ENCODE assay signal across 7 cellular contexts in the genomic region with DNA sequence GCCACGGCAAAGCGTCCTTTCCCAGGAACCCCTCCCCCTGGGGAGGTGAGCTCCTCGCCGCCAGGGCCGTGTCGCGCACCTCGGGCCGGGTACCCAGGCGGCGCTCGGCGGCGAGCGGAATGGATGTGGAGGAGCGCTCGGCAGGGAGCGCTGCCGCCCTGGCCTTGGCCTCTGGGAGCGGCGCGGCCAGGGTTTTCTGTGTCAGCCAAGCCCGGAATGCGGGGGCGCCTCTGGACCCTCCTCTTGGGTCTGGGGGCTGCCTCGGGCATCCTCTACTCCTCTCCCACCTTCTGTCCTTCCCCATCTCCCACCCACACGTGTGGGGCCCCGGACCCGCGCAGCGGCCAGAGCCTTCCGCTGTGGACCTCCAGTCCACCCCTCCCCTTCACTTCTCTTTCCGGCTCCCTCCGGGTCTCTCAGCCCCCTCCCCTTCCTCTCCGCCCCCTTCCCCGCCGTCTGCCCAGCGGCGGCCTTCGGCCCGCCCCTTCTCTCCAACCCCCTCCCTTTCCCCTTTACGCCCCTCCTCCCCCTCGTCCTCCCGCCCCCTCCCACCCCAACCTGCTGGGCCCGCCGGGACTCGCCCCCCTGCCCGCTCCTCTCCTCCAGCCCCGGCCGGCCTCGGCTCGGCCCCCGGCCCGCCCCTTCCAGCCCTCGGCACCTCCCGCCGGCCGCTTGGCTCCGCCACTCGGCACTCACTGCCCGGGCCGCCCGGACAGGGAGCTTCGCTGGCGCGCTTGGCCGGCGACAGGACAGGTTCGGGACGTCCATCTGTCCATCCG. TPM values are rescaled to one million over a fixed set of nuclear protein-coding genes. Genes with fewer than 3 reads are reported as not detected.
DNase-seq lines count a peak whose midpoint lies in the region; ATAC-seq, FAIRE-seq and TF ChIP-seq lines count a peak whose summit lies in the region.

A gene (plus strand): TSS at position 684 of the 779 bp plus-strand sequence. CDS start 129 bp downstream, outside the sequence.

- DNase-seq in GM12891 (ENCODE audit: insufficient read length, low spot score) (peak; percentile 72), NOMO-1 (lab: John Stamatoyannopoulos, UW; ENCODE audit: unreplicated experiment in 2 of 2) (peak; percentile 49 to 70), activated T-cell treated with anti-CD3 and anti-CD28 coated beads for 1 hour (ENCODE audit: low read depth) (peak; percentile 42), epithelial cell of proximal tubule (ENCODE audit: low read depth) (no peak), mucosa of descending colon (peak; percentile 75 to 86 (median 83))
- peak; percentile 72 for DNase-seq in stimulated activated naive CD8-positive, alpha-beta T cell treated with anti-CD3 and anti-CD28 coated beads, Interleukin-15, Interleukin-2, amounts not matched to agents 100 U/mL and 50 U/mL, for 24 hours

- intact Hi-C loops in mucosa of descending colon (cut with DNase I, micrococcal nuclease) = loop anchor here (5.0 kb wide), 1 partner anchor 149 kb away; no protein-coding TSS in a partner anchor

- TF ChIP-seq POLR2A in GM12891 (IDR thresholded peaks at IDR 0.05; ENCODE audit: low read depth, low read length) = no peak

- H3K4me3 ChIP-seq in epithelial cell of proximal tubule (ENCODE audit: low read depth, low read length) (peak within 1 kb of the TSS; percentile 86), mucosa of descending colon (peak within 1 kb of the TSS; percentile 60)

- ATAC-seq in HG03108 (IDR thresholded peaks at IDR 0.05; ENCODE audit: unreplicated experiment) = peak; percentile 58
- ATAC-seq in mucosa of descending colon = peak; percentile 89
- ATAC-seq in stimulated activated naive CD8-positive, alpha-beta T cell treated with anti-CD3 and anti-CD28 coated beads, Interleukin-15, Interleukin-2, amounts not matched to agents 100 U/mL and 50 U/mL, for 24 hours = peak; percentile 85

- H3K4me1 ChIP-seq in mucosa of descending colon (ENCODE audit: low read depth) = peaks cover 6% of the 10 kb centered on the region

- H3K9me3 ChIP-seq in mucosa of descending colon = no peaks in the 10 kb centered on the region

- peak; percentile 73 for FAIRE-seq in GM12891 (lab: Jason Lieb, UNC)

- H3K36me3 ChIP-seq in mucosa of descending colon (ENCODE audit: low read depth) = no peaks in the 10 kb centered on the region

- peak; percentile 67 for TF ChIP-seq CTCF in epithelial cell of proximal tubule (conservative IDR thresholded peaks at IDR 0.05; ENCODE audit: low read depth, low read length)
- no peak for TF ChIP-seq CTCF in mucosa of descending colon (IDR thresholded peaks at IDR 0.05)

TF ChIP-seq in GM12891, 5 proteins besides CTCF, POLR2A, EP300 and RAD21:
- TF ChIP-seq POU2F2 (IDR thresholded peaks at IDR 0.05; ENCODE audit: low read depth, low read length) = no peak
- TF ChIP-seq TAF1 (IDR thresholded peaks at IDR 0.05; ENCODE audit: low read depth, low read length) = no peak
- TF ChIP-seq PAX5 (IDR thresholded peaks at IDR 0.05; ENCODE audit: insufficient read depth, low read length, severe bottlenecking) = no peak
- no peak for TF ChIP-seq SPI1 (IDR thresholded peaks at IDR 0.05; ENCODE audit: low read depth, low read length)
- TF ChIP-seq POLR2AphosphoS5 (IDR thresholded peaks at IDR 0.05; ENCODE audit: low read depth, low read length) = no peak
TF ChIP-seq in GM12891: peak in this region for 0.

RNA-seq across cellular contexts. Expression of the gene that starts here (rescaled TPM):
- polyA plus RNA-seq in GM12891 (2012; ENCODE audit: low read depth, missing spikeins) = 1.2 TPM
- total RNA-seq in epithelial cell of proximal tubule (4.3 and 8.7 TPM in 2 replicates), mucosa of descending colon (10 to 100 TPM in 2 of 3 donors, 1 to 10 TPM in 1; 9.3 to 17.2 (median 13.7) TPM)
